22 cellular contexts compared by ENCODE assay signal in genomic region chr18:31229829-31230228, GRCh38.
A peak's percentile ranks its signal among the peaks of the same experiment; 100 is the strongest.
DNase-seq lines count a peak whose midpoint lies in the region; ATAC-seq and TF ChIP-seq lines count a peak whose summit lies in the region.
"Had no signal": no experiment of that assay in that cellular context is flagged by ENCODE, and none has a peak within 500 bp of the region (broad histone marks: within the 10 kb centered on the region; RNA-seq: fewer than 3 reads in every experiment).

No MANE protein-coding gene starts in this region.

- peak overlapping the region; percentile 54 for H3K27ac Mint-ChIP-seq in MCF 10A (ENCODE audit: low read depth, unreplicated experiment)
- H3K27ac Mint-ChIP-seq: activated CD4-positive, alpha-beta T cell treated with anti-CD3 and anti-CD28 coated beads for 36 hours; activated naive CD8-positive, alpha-beta T cell; CD8-positive, alpha-beta memory T cell; effector memory CD8-positive, alpha-beta T cell; nephron progenitor cell; stimulated activated naive CD8-positive, alpha-beta T cell treated with anti-CD3 and anti-CD28 coated beads, Interleukin-15, Interleukin-2, amounts not matched to agents 100 ng/mL and 50 ng/mL, for 24 hours had no signal

- H3K36me3 Mint-ChIP-seq in MCF 10A (ENCODE audit: insufficient read depth, unreplicated experiment) = no peaks in the 10 kb centered on the region
- H3K36me3 Mint-ChIP-seq: activated naive CD8-positive, alpha-beta T cell; CD8-positive, alpha-beta memory T cell had no signal

- no peak overlapping the region for H3K4me3 Mint-ChIP-seq in MCF 10A (ENCODE audit: unreplicated experiment)
- H3K4me3 Mint-ChIP-seq: activated CD4-positive, alpha-beta T cell treated with anti-CD3 and anti-CD28 coated beads for 36 hours; activated naive CD8-positive, alpha-beta T cell; CD8-positive, alpha-beta memory T cell; effector memory CD8-positive, alpha-beta T cell; nephron progenitor cell; stimulated activated naive CD8-positive, alpha-beta T cell treated with anti-CD3 and anti-CD28 coated beads, Interleukin-15, Interleukin-2, amounts not matched to agents 100 ng/mL and 50 ng/mL, for 24 hours had no signal

- TF ChIP-seq CTCF in MCF 10A (IDR thresholded peaks at IDR 0.05; ENCODE audit: unreplicated experiment) (no peak), thyroid gland (IDR thresholded peaks at IDR 0.05) (no peak)

- no peaks in the 10 kb centered on the region for H3K9me3 ChIP-seq in thyroid gland
- H3K9me3 ChIP-seq: prostate gland, transverse colon had no signal

- peaks cover 28% of the 10 kb centered on the region for H3K4me1 Mint-ChIP-seq in MCF 10A (ENCODE audit: insufficient read depth, unreplicated experiment)
- H3K4me1 Mint-ChIP-seq: activated CD4-positive, alpha-beta T cell treated with anti-CD3 and anti-CD28 coated beads for 36 hours; CD8-positive, alpha-beta memory T cell had no signal

- TF ChIP-seq POLR2A in thyroid gland (IDR thresholded peaks at IDR 0.05) = no peak

- whole genome bisulfite sequencing in thyroid gland, 2 donors = 44 to 65% methylated on average over 2 of the region's 2 CpGs

- no peak overlapping the region for H3K4me3 ChIP-seq in thyroid gland (replicated peaks in 1 of 3)
- H3K4me3 ChIP-seq: GM23248, prostate gland, transverse colon had no signal

- H3K27me3 ChIP-seq in thyroid gland = no peaks in the 10 kb centered on the region
- H3K27me3 ChIP-seq: transverse colon had no signal

- H3K27me3 Mint-ChIP-seq in MCF 10A (ENCODE audit: insufficient read depth, unreplicated experiment) = no peaks in the 10 kb centered on the region
- H3K27me3 Mint-ChIP-seq: activated CD4-positive, alpha-beta T cell treated with anti-CD3 and anti-CD28 coated beads for 36 hours; activated naive CD8-positive, alpha-beta T cell; effector memory CD8-positive, alpha-beta T cell; stimulated activated naive CD8-positive, alpha-beta T cell treated with anti-CD3 and anti-CD28 coated beads, Interleukin-15, Interleukin-2, amounts not matched to agents 100 ng/mL and 50 ng/mL, for 24 hours had no signal

- CTCF ChIA-PET in MCF 10A (lab: Yijun Ruan, JAX) = interaction anchor here (0.6 to 1.6 kb wide), 5 partner anchors 12 to 149 kb away, joined by 3 to 6 read pairs (median 3); no protein-coding TSS in a partner anchor

- no TSS peak for BruUV-seq in MCF 10A (replicated peaks; lab: Mats Ljungman, UMichigan)

- no peaks in the 10 kb centered on the region for H3K36me3 ChIP-seq in thyroid gland
- H3K36me3 ChIP-seq: prostate gland, transverse colon had no signal

- peak overlapping the region in 2 of 3 donors; percentile 28 to 65 for H3K27ac ChIP-seq in thyroid gland
- H3K27ac ChIP-seq: GM23248, prostate gland, transverse colon had no signal

- peak; percentile 26 for ATAC-seq in GM19452 (IDR thresholded peaks at IDR 0.05; ENCODE audit: unreplicated experiment)
- ATAC-seq in HG03159 (IDR thresholded peaks at IDR 0.05; ENCODE audit: unreplicated experiment) = peak; percentile 47
- ATAC-seq in stimulated activated naive CD8-positive, alpha-beta T cell treated with anti-CD3 and anti-CD28 coated beads, Interleukin-15, Interleukin-2, amounts not matched to agents 100 U/mL and 50 U/mL, for 24 hours = no peak
- ATAC-seq: activated CD4-positive, alpha-beta T cell treated with anti-CD3 and anti-CD28 coated beads for 36 hours; effector memory CD8-positive, alpha-beta T cell; left colon had no signal

- H3K9me3 Mint-ChIP-seq in MCF 10A (ENCODE audit: unreplicated experiment) = no peaks in the 10 kb centered on the region

- peaks cover 22 to 51% of the 10 kb centered on the region in 2 donors for H3K4me1 ChIP-seq in thyroid gland
- H3K4me1 ChIP-seq: prostate gland had no signal

- POLR2A ChIA-PET in MCF 10A (lab: Yijun Ruan, JAX) = interaction anchor here (0.7 to 7.2 kb wide), 11 partner anchors 11 to 189 kb away, joined by 3 to 73 read pairs (median 4); partner anchors contain the start of gene DSC2

- DNase-seq in MCF 10A (ENCODE audit: unreplicated experiment) (no peak), thyroid gland (no peak), NCI-H1694 (lab: John Stamatoyannopoulos, UW) (no peak), GM19240 (ENCODE audit: insufficient read length, low spot score) (no peak)
- no peak for DNase-seq in stimulated activated naive CD8-positive, alpha-beta T cell treated with anti-CD3 and anti-CD28 coated beads, Interleukin-15, Interleukin-2, amounts not matched to agents 100 U/mL and 50 U/mL, for 24 hours
- DNase-seq: activated CD4-positive, alpha-beta T cell treated with anti-CD3 and anti-CD28 coated beads for 36 hours; CD8-positive, alpha-beta memory T cell; effector memory CD8-positive, alpha-beta T cell; GM23248; left colon; NCI-H1417 treated with DMSO at 0.1 percent for 48 hours; NCI-H2171 treated with DMSO at 0.1 percent for 48 hours; NCI-H748 treated with DMSO at 0.1 percent for 48 hours; nephron progenitor cell; stimulated activated CD4-positive, alpha-beta T cell treated with anti-CD3 and anti-CD28 coated beads, Interleukin-2, amount 100 ng/mL, for 48 hours; T-helper 1 cell; transverse colon had no signal

- intact Hi-C loops in MCF 10A (cut with micrococcal nuclease) = no loop called here
- intact Hi-C loops in thyroid gland (cut with DNase I) = loop anchor here (10.0 kb wide), 1 partner anchor 125 kb away; the partner anchor contains the start of gene DSC2
